ENCODE assay signal across 13 cellular contexts in the genomic region with DNA sequence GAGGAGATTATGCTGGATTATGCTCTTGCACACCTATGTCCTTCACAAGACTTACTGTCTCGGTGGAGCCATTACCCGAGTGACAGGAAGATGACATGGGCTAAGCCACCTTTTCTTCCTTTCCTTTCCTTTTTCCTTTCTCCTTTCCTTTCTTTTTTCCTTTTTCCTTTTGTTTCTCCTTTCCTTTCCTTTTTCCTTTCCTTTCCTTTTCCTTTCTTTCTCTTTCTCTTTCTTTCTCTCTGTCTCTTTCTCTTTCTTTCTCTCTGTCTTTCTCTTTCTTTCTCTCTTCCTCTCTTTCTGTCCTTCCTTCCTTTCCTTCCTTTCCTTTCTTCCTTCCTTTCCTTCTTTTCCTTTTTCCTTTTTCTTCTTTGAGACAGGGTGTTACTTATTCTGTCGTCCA.
A peak's percentile ranks its signal among the peaks of the same experiment; 100 is the strongest.
DNase-seq lines count a peak whose midpoint lies in the region; ATAC-seq and TF ChIP-seq lines count a peak whose summit lies in the region.
"Had no signal": no experiment of that assay in that cellular context is flagged by ENCODE, and none has a peak within 500 bp of the region (broad histone marks: within the 10 kb centered on the region; RNA-seq: fewer than 3 reads in every experiment).

No MANE protein-coding gene starts in this region.

- H3K9me3 Mint-ChIP-seq in MCF 10A (ENCODE audit: unreplicated experiment) (no peaks in the 10 kb centered on the region), type B pancreatic cell (no peaks in the 10 kb centered on the region)
- H3K9me3 Mint-ChIP-seq: CD8-positive, alpha-beta T cell had no signal

- H4K91ac ChIP-seq in IMR-90 (ENCODE audit: insufficient read depth, low read depth, low read length): no peak overlapping the region

- H3K79me1 ChIP-seq in IMR-90 (ENCODE audit: low read depth in 1 of 2, low read length in 2 of 2): peaks cover 6 to 22% of the 10 kb centered on the region in 2 experiments; a peak in 3 of 4 replicates

- no peak overlapping the region for H3K9ac ChIP-seq in mammary epithelial cell (ENCODE audit: insufficient read depth, low read length)
- H3K9ac ChIP-seq in IMR-90 (ENCODE audit: low read depth, low read length): no peak overlapping the region
- H3K9ac ChIP-seq: BLaER1, GM23248 had no signal

- WGBS in mammary epithelial cell (ENCODE audit: low coverage, missing lambda C conversion rate): 100% methylated on average over 3 of the region's 3 CpGs
- WGBS in IMR-90 (ENCODE audit: extremely low coverage in 2 of 2, insufficient read length in 1 of 2), 2 experiments: 100% methylated on average over 2 of the region's 3 CpGs; no CpG with 5 or more reads in 1 of the 2 experiments
- 91% methylated on average over 3 of the region's 3 CpGs for WGBS in hepatocyte (ENCODE audit: low lambda C conversion rate, missing lambda C conversion rate)

- POLR2A ChIA-PET in MCF 10A (lab: Yijun Ruan, JAX) (interaction anchor here (0.7 to 2.5 kb wide), 4 partner anchors 11 to 265 kb away, joined by 3 to 20 read pairs (median 5); partner anchors contain the start of genes ANKRA2 and UTP15), IMR-90 (lab: Charles Lee; ENCODE audit: unreplicated experiment) (no interaction called here)

- in situ Hi-C loops in mammary epithelial cell (cut with MboI; ENCODE audit: low sequenced_read_pairs in 2 of 2): no loop called here
- in situ Hi-C loops in IMR-90 (cut with MboI; ENCODE audit: low sequenced_read_pairs): no loop called here

- H3K36me3 ChIP-seq in mammary epithelial cell (ENCODE audit: insufficient read depth, low read length): peaks cover 13% of the 10 kb centered on the region
- peaks cover 1% of the 10 kb centered on the region for H3K36me3 ChIP-seq in IMR-90 (ENCODE audit: control insufficient read depth, insufficient read depth, low read length)
- H3K36me3 ChIP-seq in breast epithelium: no peaks in the 10 kb centered on the region
- no peaks in the 10 kb centered on the region for H3K36me3 ChIP-seq in hepatocyte (replicated peaks; ENCODE audit: insufficient read depth, low read depth)
- H3K36me3 ChIP-seq: BLaER1, HAP-1 had no signal

- H3K14ac ChIP-seq in IMR-90 (replicated peaks; ENCODE audit: low read depth, low read length): no peak overlapping the region

- peaks cover 7% of the 10 kb centered on the region for H3K4me1 Mint-ChIP-seq in MCF 10A (ENCODE audit: insufficient read depth, unreplicated experiment)
- peaks cover 6% of the 10 kb centered on the region for H3K4me1 Mint-ChIP-seq in type B pancreatic cell (ENCODE audit: unreplicated experiment)

- peaks cover 9% of the 10 kb centered on the region for H3K36me3 Mint-ChIP-seq in MCF 10A (ENCODE audit: insufficient read depth, unreplicated experiment)
- no peaks in the 10 kb centered on the region for H3K36me3 Mint-ChIP-seq in type B pancreatic cell
- H3K36me3 Mint-ChIP-seq: CD8-positive, alpha-beta T cell had no signal

- no peak overlapping the region for H2AK9ac ChIP-seq in IMR-90 (replicated peaks; ENCODE audit: low read depth, low read length, poor library complexity)

- CTCF ChIA-PET in MCF 10A (lab: Yijun Ruan, JAX) (interaction anchor here (0.7 kb wide), 1 partner anchor 1206 kb away, joined by 3 read pairs; no protein-coding TSS in a partner anchor), mammary epithelial cell (lab: Charles Lee; ENCODE audit: low non-redundant PET) (no interaction called here), IMR-90 (lab: Yijun Ruan, JAX) (no interaction called here)

- intact Hi-C loops in MCF 10A (cut with micrococcal nuclease): no loop called here
- intact Hi-C loops in mammary epithelial cell (cut with micrococcal nuclease): no loop called here
- intact Hi-C loops in IMR-90 (cut with micrococcal nuclease): no loop called here
- intact Hi-C loops in breast epithelium (cut with DNase I; ENCODE audit: low total_unique reads): no loop called here

- no peak for TF ChIP-seq RAD21 in IMR-90 (IDR thresholded peaks at IDR 0.05; ENCODE audit: low read length)

- peaks cover 50% of the 10 kb centered on the region for H3K4me1 ChIP-seq in mammary epithelial cell (ENCODE audit: insufficient read depth, low read length)
- H3K4me1 ChIP-seq in IMR-90 (ENCODE audit: control insufficient read depth, insufficient read depth, low read length): peaks cover 18% of the 10 kb centered on the region
- H3K4me1 ChIP-seq in breast epithelium: peaks cover 0 to 5% of the 10 kb centered on the region in 2 donors
- H3K4me1 ChIP-seq in hepatocyte (ENCODE audit: insufficient read depth): peaks cover 2% of the 10 kb centered on the region
- H3K4me1 ChIP-seq: BLaER1, HAP-1 had no signal

- H3K79me2 ChIP-seq in mammary epithelial cell (ENCODE audit: insufficient read depth, low read length): peaks cover 51% of the 10 kb centered on the region
- no peaks in the 10 kb centered on the region for H3K79me2 ChIP-seq in hepatocyte

- H3K27me3 ChIP-seq in mammary epithelial cell (ENCODE audit: insufficient read depth, low read length) (no peaks in the 10 kb centered on the region), IMR-90 (ENCODE audit: control insufficient read depth, insufficient read depth, low read length) (no peaks in the 10 kb centered on the region), breast epithelium (no peaks in the 10 kb centered on the region), hepatocyte (no peaks in the 10 kb centered on the region)
- H3K27me3 ChIP-seq: BLaER1 had no signal

- no peak overlapping the region for H2BK5ac ChIP-seq in IMR-90 (ENCODE audit: low read depth, low read length, poor library complexity, severe bottlenecking)

- H3K27ac Mint-ChIP-seq in MCF 10A (ENCODE audit: low read depth, unreplicated experiment) (peak overlapping the region; percentile 59), type B pancreatic cell (peak overlapping the region; percentile 61)
- H3K27ac Mint-ChIP-seq: CD8-positive, alpha-beta T cell had no signal

- dilution Hi-C loops in mammary epithelial cell (cut with HindIII; ENCODE audit: low sequenced_read_pairs) (no loop called here), IMR-90 (cut with HindIII; ENCODE audit: low sequenced_read_pairs, unreplicated experiment) (no loop called here)

- no peaks in the 10 kb centered on the region for H3K9me3 ChIP-seq in mammary epithelial cell (replicated peaks; ENCODE audit: insufficient read depth, low read length)
- H3K9me3 ChIP-seq in IMR-90 (ENCODE audit: control insufficient read depth, insufficient read depth, low read length): no peaks in the 10 kb centered on the region
- no peaks in the 10 kb centered on the region for H3K9me3 ChIP-seq in breast epithelium
- no peaks in the 10 kb centered on the region for H3K9me3 ChIP-seq in hepatocyte (ENCODE audit: low read depth)
- H3K9me3 ChIP-seq: BLaER1, HAP-1 had no signal

- no peak for TF ChIP-seq CTCF in MCF 10A (IDR thresholded peaks at IDR 0.05; ENCODE audit: unreplicated experiment)
- no peak for TF ChIP-seq CTCF in mammary epithelial cell (conservative IDR thresholded peaks at IDR 0.05 in 1 of 2, IDR thresholded peaks at IDR 0.05 in 1 of 2; ENCODE audit: extremely low read depth in 1 of 2, insufficient read depth in 1 of 2, low read depth in 1 of 2, low read length in 2 of 2)
- no peak for TF ChIP-seq CTCF in IMR-90 (conservative IDR thresholded peaks at IDR 0.05; ENCODE audit: low read depth, low read length)
- TF ChIP-seq CTCF in breast epithelium (IDR thresholded peaks at IDR 0.05): no peak
- no peak for TF ChIP-seq CTCF in type B pancreatic cell (conservative IDR thresholded peaks at IDR 0.05)
- no peak for TF ChIP-seq CTCF in hepatocyte (IDR thresholded peaks at IDR 0.05; ENCODE audit: poor library complexity)

- H4K5ac ChIP-seq in IMR-90 (ENCODE audit: low read depth, low read length): 0 out of 2 replicates have a peak overlapping the region, but pooled peaks have one; percentile 45

- no peak overlapping the region for H3K4ac ChIP-seq in IMR-90 (ENCODE audit: low read depth, low read length)

- H3K23ac ChIP-seq in IMR-90 (ENCODE audit: low read depth, low read length): no peak overlapping the region

- H3K4me3 ChIP-seq in mammary epithelial cell (replicated peaks in 1 of 3; ENCODE audit: insufficient read depth in 1 of 3, low read depth in 2 of 3, low read length in 3 of 3) (no peak overlapping the region), IMR-90 (ENCODE audit: insufficient read depth, low read depth, low read length) (no peak overlapping the region), breast epithelium (no peak overlapping the region), hepatocyte (no peak overlapping the region)
- H3K4me3 ChIP-seq: BLaER1, GM23248, HAP-1 had no signal

- H3K27me3 Mint-ChIP-seq in MCF 10A (ENCODE audit: insufficient read depth, unreplicated experiment) (no peaks in the 10 kb centered on the region), type B pancreatic cell (no peaks in the 10 kb centered on the region)

- ATAC-seq in IMR-90 (ENCODE audit: low read depth) (no peak), HG02840 (IDR thresholded peaks at IDR 0.05; ENCODE audit: low FRiP score, unreplicated experiment) (no peak)
- ATAC-seq: CD8-positive, alpha-beta T cell had no signal

- H3K27ac ChIP-seq in mammary epithelial cell (ENCODE audit: insufficient read depth, low read depth, low read length) (no peak overlapping the region), IMR-90 (ENCODE audit: insufficient read depth, low read length) (no peak overlapping the region), breast epithelium (peak overlapping the region; percentile 28 to 55), hepatocyte (no peak overlapping the region)
- H3K27ac ChIP-seq: BLaER1 had no signal

- no peak overlapping the region; the same call in 1 of the 2 replicates for H2BK20ac ChIP-seq in IMR-90 (ENCODE audit: low read depth, low read length)

- no peak overlapping the region for H3K4me3 Mint-ChIP-seq in MCF 10A (ENCODE audit: unreplicated experiment)
- no peak overlapping the region for H3K4me3 Mint-ChIP-seq in type B pancreatic cell
- H3K4me3 Mint-ChIP-seq: CD8-positive, alpha-beta T cell had no signal

- peaks cover 16% of the 10 kb centered on the region for H3K9me1 ChIP-seq in IMR-90 (ENCODE audit: insufficient read depth, low read length)

- BruUV-seq in MCF 10A (replicated peaks; lab: Mats Ljungman, UMichigan): no TSS peak
- BruUV-seq in mammary epithelial cell (replicated peaks; lab: Mats Ljungman, UMichigan): no TSS peak
- BruUV-seq in IMR-90 (replicated peaks; lab: Mats Ljungman, UMichigan): no TSS peak

- H3K4me2 ChIP-seq in mammary epithelial cell (ENCODE audit: insufficient read depth, low read depth, low read length) (no peak overlapping the region), IMR-90 (ENCODE audit: low read depth, low read length) (no peak overlapping the region), hepatocyte (no peak overlapping the region)
- H3K4me2 ChIP-seq: BLaER1 had no signal

- H4K8ac ChIP-seq in IMR-90 (ENCODE audit: low read depth in 2 of 2, low read length in 2 of 2): no peak overlapping the region

- H2AK5ac ChIP-seq in IMR-90 (ENCODE audit: low read depth, low read length): peak overlapping the region; percentile 23; the same call in 1 of the 2 replicates

- H2BK120ac ChIP-seq in IMR-90 (ENCODE audit: low read depth, low read length): no peak overlapping the region; the same call in 1 of the 2 replicates

- peak overlapping the region; percentile 65; the same call in 2 of the 3 replicates for H2BK15ac ChIP-seq in IMR-90 (ENCODE audit: low read depth, low read length)

- no peak overlapping the region for H3K18ac ChIP-seq in IMR-90 (ENCODE audit: low read depth, low read length)

- no peaks in the 10 kb centered on the region for H4K20me1 ChIP-seq in mammary epithelial cell (ENCODE audit: insufficient read depth, low read length)
- no peaks in the 10 kb centered on the region for H4K20me1 ChIP-seq in IMR-90 (ENCODE audit: insufficient read depth, low read length)
- H4K20me1 ChIP-seq in hepatocyte (ENCODE audit: insufficient read depth, poor library complexity, severe bottlenecking): no peaks in the 10 kb centered on the region
- H4K20me1 ChIP-seq: BLaER1 had no signal

- TF ChIP-seq POLR2A in IMR-90 (IDR thresholded peaks at IDR 0.05; ENCODE audit: low read depth, low read length) (no peak), breast epithelium (IDR thresholded peaks at IDR 0.05) (no peak)

- H3K56ac ChIP-seq in IMR-90 (ENCODE audit: extremely low read depth, insufficient read depth, low read length): no peak overlapping the region

- H2AFZ ChIP-seq in mammary epithelial cell (ENCODE audit: low read depth, low read length) (no peak overlapping the region), IMR-90 (replicated peaks; ENCODE audit: low read length, poor library complexity) (no peak overlapping the region), hepatocyte (no peak overlapping the region)
- H2AFZ ChIP-seq: GM23248 had no signal

- H3K9me2 ChIP-seq in hepatocyte (replicated peaks; ENCODE audit: insufficient read depth): no peaks in the 10 kb centered on the region

- DNase-seq in MCF 10A (ENCODE audit: unreplicated experiment): no peak
- DNase-seq in mammary epithelial cell: no peak
- DNase-seq in IMR-90: no peak
- no peak for DNase-seq in breast epithelium (ENCODE audit: low spot score in 2 of 2)
- DNase-seq in type B pancreatic cell (ENCODE audit: extremely low spot score, unreplicated experiment): no peak
- no peak for DNase-seq in hepatocyte (ENCODE audit: low spot score)
- DNase-seq in NCI-H1930 (lab: John Stamatoyannopoulos, UW): no peak
- DNase-seq: 8988T; CD8-positive, alpha-beta T cell; GM23248 had no signal

Comparison
In these comparisons a context has a peak if more than half of its experiments do, and no peak if none do; other contexts are left out.
1. H3K27ac ChIP-seq: peak in breast epithelium (2 of 2); none in mammary epithelial cell (single experiment), IMR-90 (single experiment) and hepatocyte (single experiment).